16 cellular contexts compared by ENCODE assay signal in the genomic region with DNA sequence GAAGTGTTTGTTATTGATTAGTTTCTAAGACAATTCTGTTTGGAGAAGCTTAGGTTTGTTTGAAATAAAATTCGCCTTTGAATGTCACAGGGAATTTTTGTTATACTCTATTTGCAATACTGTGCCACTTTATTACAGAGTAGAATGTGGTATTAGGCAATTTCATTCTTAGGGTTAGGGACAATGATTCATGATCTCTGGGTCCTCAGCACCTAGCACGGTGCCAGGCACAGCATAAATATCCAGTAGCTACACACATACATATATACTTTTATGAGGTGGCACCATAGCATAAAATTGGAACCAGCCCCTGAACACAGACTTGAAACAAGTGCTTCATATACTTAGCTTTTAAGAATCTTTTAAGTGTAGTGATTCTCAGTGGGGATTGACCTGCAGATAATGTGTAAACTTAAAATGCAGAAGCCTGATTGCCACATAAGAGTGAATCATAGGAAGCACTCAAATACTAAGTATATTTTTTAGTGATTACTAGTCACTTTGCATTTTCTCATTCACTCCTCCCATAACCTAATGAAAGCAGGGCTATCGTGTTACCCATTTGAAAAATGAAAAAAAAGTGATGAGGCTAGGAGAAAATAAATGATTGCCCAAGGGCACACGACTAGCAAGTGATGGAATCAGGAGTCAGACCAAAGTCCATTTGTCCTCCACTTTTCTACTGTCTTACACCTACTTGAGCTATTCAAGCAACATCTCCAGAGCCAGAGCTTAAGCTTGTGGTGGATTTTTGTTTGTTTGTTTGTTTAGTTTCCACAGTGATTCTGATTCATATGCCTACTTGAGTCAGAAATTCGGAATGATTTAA.
DNase-seq lines count a peak whose midpoint lies in the region; ATAC-seq and TF ChIP-seq lines count a peak whose summit lies in the region.
"Had no signal": no experiment of that assay in that cellular context is flagged by ENCODE, and none has a peak within 500 bp of the region (broad histone marks: within the 10 kb centered on the region; RNA-seq: fewer than 3 reads in every experiment).

No MANE protein-coding gene starts in this region.

- no peak for TF ChIP-seq CTCF in fibroblast of the aortic adventitia (IDR thresholded peaks at IDR 0.05; ENCODE audit: insufficient read depth, low read length)

- no peaks in the 10 kb centered on the region for H3K36me3 ChIP-seq in skeletal muscle satellite cell (ENCODE audit: insufficient read depth, low read length)
- H3K36me3 ChIP-seq: right atrium auricular region, SJCRH30 had no signal

- DNase-seq in GM04503 (ENCODE audit: low read depth) (peak; percentile 72), RPMI7951 (ENCODE audit: low read depth) (peak; percentile 29), fibroblast of the aortic adventitia (ENCODE audit: low read depth) (peak; percentile 61), NCI-H345 treated with DMSO at 0.1 percent for 48 hours (lab: John Stamatoyannopoulos, UW; ENCODE audit: unreplicated experiment) (no peak), HT-29 (ENCODE audit: low spot score) (no peak)
- DNase-seq: activated CD8-positive, alpha-beta memory T cell treated with anti-CD3 and anti-CD28 coated beads for 24 hours; activated effector memory CD4-positive, alpha-beta T cell treated with Interleukin-2 at 50 U/mL for 16 hours; H7; Kasumi-1; naive B cell; NCI-H2081; SJCRH30; stimulated activated naive CD4-positive, alpha-beta T cell had no signal

- H3K9ac ChIP-seq in skeletal muscle satellite cell (ENCODE audit: low read depth, low read length) = no peak overlapping the region

- H3K9me3 ChIP-seq in skeletal muscle satellite cell (replicated peaks; ENCODE audit: low read length) = no peaks in the 10 kb centered on the region
- H3K9me3 ChIP-seq: right atrium auricular region, SJCRH30 had no signal

- H3K27me3 ChIP-seq in skeletal muscle satellite cell (ENCODE audit: control insufficient read depth, insufficient read depth, low read length) = no peaks in the 10 kb centered on the region
- H3K27me3 ChIP-seq: right atrium auricular region, SJCRH30 had no signal

- H3K4me1 ChIP-seq in skeletal muscle satellite cell (ENCODE audit: control insufficient read depth, insufficient read depth, low read length) = peaks cover 9% of the 10 kb centered on the region
- H3K4me1 ChIP-seq: right atrium auricular region, SJCRH30 had no signal

- peak overlapping the region; percentile 22 for H3K4me2 ChIP-seq in skeletal muscle satellite cell (ENCODE audit: low read length)

- ATAC-seq in GM21526 (IDR thresholded peaks at IDR 0.05; ENCODE audit: low FRiP score, unreplicated experiment) = no peak

- H3K4me3 ChIP-seq in fibroblast of the aortic adventitia (ENCODE audit: low read depth, low read length) = no peak overlapping the region
- no peak overlapping the region for H3K4me3 ChIP-seq in skeletal muscle satellite cell (ENCODE audit: low read length)
- H3K4me3 ChIP-seq: right atrium auricular region, SJCRH30 had no signal

Comparison
In these comparisons a context has a peak if more than half of its experiments do, and no peak if none do; other contexts are left out.
1. DNase-seq: peak in GM04503 (single experiment), RPMI7951 (single experiment) and fibroblast of the aortic adventitia (single experiment); none in NCI-H345 treated with DMSO at 0.1 percent for 48 hours (single experiment) and HT-29 (single experiment).